Comparison of ENCODE assay signal across 1 cellular context in the genomic region with DNA sequence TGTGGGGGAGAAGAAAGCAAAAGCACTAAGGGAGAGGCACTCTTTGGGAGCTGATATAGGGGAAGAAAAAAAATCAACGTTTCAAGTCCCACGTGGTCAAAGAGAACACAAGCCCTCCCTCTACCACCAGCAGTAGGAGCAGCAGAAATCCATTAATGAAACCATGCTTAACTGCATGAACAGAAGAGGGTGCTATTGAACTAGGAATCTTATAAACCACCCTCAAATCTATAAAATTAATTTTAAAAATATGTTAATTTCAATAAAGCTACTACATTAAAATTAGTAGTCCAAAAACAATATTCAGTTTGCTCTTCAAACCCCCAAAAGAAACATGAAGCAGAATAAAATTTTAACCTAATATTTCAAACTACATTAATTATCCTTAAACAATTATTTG.
TF ChIP-seq lines count a peak whose summit lies in the region.

No MANE protein-coding gene starts in this region.

TF ChIP-seq in GM12878, 131 proteins besides CTCF, POLR2A, EP300 and RAD21 (continued from another document):
- TF ChIP-seq, protein P1, sequence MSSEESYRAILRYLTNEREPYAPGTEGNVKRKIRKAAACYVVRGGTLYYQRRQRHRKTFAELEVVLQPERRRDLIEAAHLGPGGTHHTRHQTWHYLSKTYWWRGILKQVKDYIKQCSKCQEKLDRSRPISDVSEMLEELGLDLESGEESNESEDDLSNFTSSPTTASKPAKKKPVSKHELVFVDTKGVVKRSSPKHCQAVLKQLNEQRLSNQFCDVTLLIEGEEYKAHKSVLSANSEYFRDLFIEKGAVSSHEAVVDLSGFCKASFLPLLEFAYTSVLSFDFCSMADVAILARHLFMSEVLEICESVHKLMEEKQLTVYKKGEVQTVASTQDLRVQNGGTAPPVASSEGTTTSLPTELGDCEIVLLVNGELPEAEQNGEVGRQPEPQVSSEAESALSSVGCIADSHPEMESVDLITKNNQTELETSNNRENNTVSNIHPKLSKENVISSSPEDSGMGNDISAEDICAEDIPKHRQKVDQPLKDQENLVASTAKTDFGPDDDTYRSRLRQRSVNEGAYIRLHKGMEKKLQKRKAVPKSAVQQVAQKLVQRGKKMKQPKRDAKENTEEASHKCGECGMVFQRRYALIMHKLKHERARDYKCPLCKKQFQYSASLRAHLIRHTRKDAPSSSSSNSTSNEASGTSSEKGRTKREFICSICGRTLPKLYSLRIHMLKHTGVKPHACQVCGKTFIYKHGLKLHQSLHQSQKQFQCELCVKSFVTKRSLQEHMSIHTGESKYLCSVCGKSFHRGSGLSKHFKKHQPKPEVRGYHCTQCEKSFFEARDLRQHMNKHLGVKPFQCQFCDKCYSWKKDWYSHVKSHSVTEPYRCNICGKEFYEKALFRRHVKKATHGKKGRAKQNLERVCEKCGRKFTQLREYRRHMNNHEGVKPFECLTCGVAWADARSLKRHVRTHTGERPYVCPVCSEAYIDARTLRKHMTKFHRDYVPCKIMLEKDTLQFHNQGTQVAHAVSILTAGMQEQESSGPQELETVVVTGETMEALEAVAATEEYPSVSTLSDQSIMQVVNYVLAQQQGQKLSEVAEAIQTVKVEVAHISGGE (CRISPR knock-in tag; IDR thresholded peaks at IDR 0.05) = no peak
- no peak for TF ChIP-seq ZNF24 (IDR thresholded peaks at IDR 0.05)
- no peak for TF ChIP-seq RELA (IDR thresholded peaks at IDR 0.05; ENCODE audit: borderline replicate concordance, partially characterized antibody)
- no peak for TF ChIP-seq CREB1 (IDR thresholded peaks at IDR 0.05; ENCODE audit: low read depth)
- no peak for TF ChIP-seq ZZZ3 (IDR thresholded peaks at IDR 0.05; ENCODE audit: control insufficient read depth, insufficient read length, low read depth)
- no peak for TF ChIP-seq EED (IDR thresholded peaks at IDR 0.05; ENCODE audit: low read depth)
- TF ChIP-seq, protein P2, sequence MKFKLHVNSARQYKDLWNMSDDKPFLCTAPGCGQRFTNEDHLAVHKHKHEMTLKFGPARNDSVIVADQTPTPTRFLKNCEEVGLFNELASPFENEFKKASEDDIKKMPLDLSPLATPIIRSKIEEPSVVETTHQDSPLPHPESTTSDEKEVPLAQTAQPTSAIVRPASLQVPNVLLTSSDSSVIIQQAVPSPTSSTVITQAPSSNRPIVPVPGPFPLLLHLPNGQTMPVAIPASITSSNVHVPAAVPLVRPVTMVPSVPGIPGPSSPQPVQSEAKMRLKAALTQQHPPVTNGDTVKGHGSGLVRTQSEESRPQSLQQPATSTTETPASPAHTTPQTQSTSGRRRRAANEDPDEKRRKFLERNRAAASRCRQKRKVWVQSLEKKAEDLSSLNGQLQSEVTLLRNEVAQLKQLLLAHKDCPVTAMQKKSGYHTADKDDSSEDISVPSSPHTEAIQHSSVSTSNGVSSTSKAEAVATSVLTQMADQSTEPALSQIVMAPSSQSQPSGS (IDR thresholded peaks at IDR 0.05; ENCODE audit: low read length) = no peak
